In the genomic region with DNA sequence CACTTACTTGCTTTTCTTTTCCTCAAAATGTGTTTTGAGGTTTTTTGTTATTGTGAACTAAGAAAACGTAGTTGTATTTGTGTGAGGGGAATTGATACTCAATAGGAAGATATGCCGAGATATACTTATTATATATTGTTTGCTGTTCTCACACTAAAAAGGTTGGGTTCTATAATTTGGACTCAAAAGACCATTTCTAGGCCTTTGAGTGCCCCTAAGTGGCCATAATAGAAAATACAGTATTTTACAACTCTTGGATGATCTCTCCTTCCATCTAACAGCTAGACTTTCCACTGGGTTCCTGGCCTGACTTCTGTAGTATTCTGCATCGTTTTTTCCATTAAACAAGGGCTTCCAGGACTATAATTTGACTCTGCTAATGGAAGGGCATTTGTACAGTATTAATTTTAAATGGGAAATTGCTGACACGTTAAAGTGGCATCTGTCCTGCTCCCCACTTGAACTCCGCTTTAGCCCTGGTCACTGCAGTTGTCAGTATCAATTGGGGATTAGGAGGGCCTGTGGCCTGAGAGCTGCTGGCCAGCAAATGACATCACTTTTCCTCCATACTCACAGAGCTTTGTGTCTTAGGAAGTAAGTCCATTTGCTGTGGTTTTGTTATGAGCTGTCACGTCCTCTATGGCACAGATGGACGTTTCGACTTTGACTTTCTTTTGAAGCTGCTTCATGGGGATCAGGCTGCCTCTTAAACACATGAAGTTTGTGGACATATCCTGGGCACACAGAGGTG, we compare ENCODE assay signal across 11 cellular contexts.
DNase-seq lines count a peak whose midpoint lies in the region; ATAC-seq, FAIRE-seq and TF ChIP-seq lines count a peak whose summit lies in the region.
"Had no signal": no experiment of that assay in that cellular context is flagged by ENCODE, and none has a peak within 500 bp of the region (broad histone marks: within the 10 kb centered on the region; RNA-seq: fewer than 3 reads in every experiment).

No MANE protein-coding gene starts in this region.

- no peak overlapping the region for H3K9ac ChIP-seq in HepG2 (ENCODE audit: insufficient read depth, low read depth, low read length)

- TF ChIP-seq EP300 in HepG2 (IDR thresholded peaks at IDR 0.05; ENCODE audit: low read depth in 2 of 2, low read length in 2 of 2) (no peak), HepG2 (CRISPR knock-in tag; IDR thresholded peaks at IDR 0.05; ENCODE audit: borderline replicate concordance) (no peak)

- CTCF ChIA-PET in HepG2 (lab: Yijun Ruan, JAX; ENCODE audit: low intra/inter-chr PET ratio, low total read pairs) = no interaction called here

- H3K27me3 ChIP-seq in HepG2 (ENCODE audit: control insufficient read depth in 1 of 2, insufficient read depth in 2 of 2, low read length in 2 of 2) = no peaks in the 10 kb centered on the region; a peak in 1 of 5 replicates
- H3K27me3 ChIP-seq in right lobe of liver = no peaks in the 10 kb centered on the region
- no peaks in the 10 kb centered on the region for H3K27me3 ChIP-seq in right cardiac atrium (ENCODE audit: control insufficient read depth, insufficient read depth)
- H3K27me3 ChIP-seq: MG63 had no signal

- no peaks in the 10 kb centered on the region for H3K9me3 ChIP-seq in HepG2 (ENCODE audit: low read length)
- no peaks in the 10 kb centered on the region for H3K9me3 ChIP-seq in right lobe of liver
- no peaks in the 10 kb centered on the region for H3K9me3 ChIP-seq in right cardiac atrium (ENCODE audit: control insufficient read depth, low read length)
- H3K9me3 ChIP-seq: HAP-1, MG63 had no signal

- no peaks in the 10 kb centered on the region for H4K20me1 ChIP-seq in HepG2 (ENCODE audit: insufficient read depth, low read length)

- intact Hi-C loops in HepG2 (cut with micrococcal nuclease; ENCODE audit: unreplicated experiment) = loop anchor here (1.0 kb wide), 1 partner anchor 115 kb away; no protein-coding TSS in a partner anchor
- intact Hi-C loops in right lobe of liver (cut with DNase I) = loop anchor here (10.0 kb wide), 2 partner anchors 116 to 256 kb away; no protein-coding TSS in a partner anchor
- intact Hi-C loops in right cardiac atrium (cut with DNase I) = loop anchor here in 3 of 4 donors (10.0 kb wide), 2 partner anchors 116 to 256 kb away; no protein-coding TSS in a partner anchor

- TF ChIP-seq CTCF in HepG2 (CRISPR knock-in tag; IDR thresholded peaks at IDR 0.05) (peak; percentile 31), right lobe of liver (IDR thresholded peaks at IDR 0.05) (peak in 1 of 4 donors; percentile 21), epithelial cell of proximal tubule (conservative IDR thresholded peaks at IDR 0.05; ENCODE audit: low read depth, low read length) (peak; percentile 44)

- no peak for DNase-seq in HepG2 (ENCODE audit: low spot score)
- no peak for DNase-seq in right lobe of liver
- peak; percentile 51 for DNase-seq in NAMALWA (ENCODE audit: low spot score)
- no peak for DNase-seq in epithelial cell of proximal tubule (ENCODE audit: low read depth)
- no peak for DNase-seq in NCI-H1105 treated with DMSO at 0.1 percent for 48 hours (lab: John Stamatoyannopoulos, UW)
- no peak for DNase-seq in mesenteric fat pad (ENCODE audit: low spot score)
- no peak for DNase-seq in stimulated activated naive CD4-positive, alpha-beta T cell treated with Interleukin-2 at 50 U/mL for 16 hours (lab: John Stamatoyannopoulos, UW)
- DNase-seq in right cardiac atrium = no peak
- DNase-seq: DMS79 treated with DMSO at 0.1 percent for 48 hours, MG63 had no signal

- H3K27ac ChIP-seq in HepG2 (ENCODE audit: extremely low read length, insufficient read depth, low read length) = no peak overlapping the region
- no peak overlapping the region for H3K27ac ChIP-seq in right lobe of liver
- H3K27ac ChIP-seq in right cardiac atrium (ENCODE audit: low read length) = no peak overlapping the region

- 17% methylated on average over 8 of the region's 8 CpGs for WGBS in HepG2 (ENCODE audit: low lambda C conversion rate)
- WGBS in right lobe of liver (ENCODE audit: insufficient coverage, low coverage, low lambda C conversion rate, missing lambda C conversion rate) = 68% methylated on average over 8 of the region's 8 CpGs
- 77% methylated on average over 8 of the region's 8 CpGs for WGBS in right cardiac atrium

- in situ Hi-C loops in HepG2 (cut with HindIII; ENCODE audit: extremely low pct_ligation_motif_present, low pct_unique_long_range_greater_than_20kb) = no loop called here

- H3K4me1 ChIP-seq in HepG2 (ENCODE audit: insufficient read depth, low read length) (no peaks in the 10 kb centered on the region), right lobe of liver (no peaks in the 10 kb centered on the region), right cardiac atrium (ENCODE audit: control insufficient read depth, insufficient read depth, low read length) (no peaks in the 10 kb centered on the region)

- no peak for FAIRE-seq in HepG2 (lab: Jason Lieb, UNC)

- TF ChIP-seq RAD21 in HepG2 (CRISPR knock-in tag; IDR thresholded peaks at IDR 0.05) = no peak

- H2AFZ ChIP-seq in HepG2 (ENCODE audit: low read length) = no peak overlapping the region

- POLR2A ChIA-PET in HepG2 (lab: Yijun Ruan, JAX) = no interaction called here

- no peak for TF ChIP-seq POLR2A in HepG2 (IDR thresholded peaks at IDR 0.05; ENCODE audit: insufficient read depth in 1 of 2, low read depth in 2 of 2, low read length in 2 of 2)
- no peak for TF ChIP-seq POLR2A in right lobe of liver (IDR thresholded peaks at IDR 0.05)

- peak; percentile 50; the same call in 2 of the 3 replicates for ATAC-seq in HepG2
- no peak for ATAC-seq in right lobe of liver
- no peak for ATAC-seq in right cardiac atrium

- H3K4me3 ChIP-seq in HepG2 (replicated peaks in 1 of 3; ENCODE audit: insufficient read depth in 1 of 3, low read depth in 2 of 3, low read length in 3 of 3) = no peak overlapping the region
- no peak overlapping the region for H3K4me3 ChIP-seq in right lobe of liver
- H3K4me3 ChIP-seq in epithelial cell of proximal tubule (ENCODE audit: low read depth, low read length) = no peak overlapping the region
- no peak overlapping the region for H3K4me3 ChIP-seq in right cardiac atrium (ENCODE audit: low read length)
- H3K4me3 ChIP-seq: HAP-1, MG63 had no signal

- H3K79me2 ChIP-seq in HepG2 (ENCODE audit: insufficient read depth, low read length) = no peaks in the 10 kb centered on the region

- no peak overlapping the region for H3K4me2 ChIP-seq in HepG2 (ENCODE audit: low read depth, low read length)

- BruUV-seq in HepG2 (replicated peaks; lab: Mats Ljungman, UMichigan) = no TSS peak

- H3K36me3 ChIP-seq in HepG2 (replicated peaks in 1 of 2; ENCODE audit: control insufficient read depth in 1 of 2, insufficient read depth in 2 of 2, low read length in 2 of 2) (no peaks in the 10 kb centered on the region), right lobe of liver (no peaks in the 10 kb centered on the region)
- H3K36me3 ChIP-seq: HAP-1, MG63 had no signal

TF ChIP-seq in HepG2, 621 proteins besides CTCF, POLR2A, EP300 and RAD21:
- TF ChIP-seq ZNF790 (CRISPR knock-in tag; IDR thresholded peaks at IDR 0.05; ENCODE audit: borderline replicate concordance) (no peak), STAG1 (CRISPR knock-in tag; IDR thresholded peaks at IDR 0.05) (peak; percentile 31; the same call in 1 of the 2 replicates)
